8 cellular contexts compared by ENCODE assay signal in genomic region chr17:73340093-73340596, GRCh38. TPM values are rescaled to one million over a fixed set of nuclear protein-coding genes. Genes with fewer than 3 reads are reported as not detected.
DNase-seq lines count a peak whose midpoint lies in the region; ATAC-seq, FAIRE-seq and TF ChIP-seq lines count a peak whose summit lies in the region.

No MANE protein-coding gene starts in this region.

- H3K9me3 Mint-ChIP-seq in CD8-positive, alpha-beta memory T cell = no peaks in the 10 kb centered on the region

- RAD21 ChIA-PET in GM12878 (lab: Charles Lee; ENCODE audit: unreplicated experiment) = interaction anchor here (0.9 to 1.5 kb wide), 6 partner anchors 23 to 57 kb away, joined by 3 to 5 read pairs (median 4); no protein-coding TSS in a partner anchor

- intact Hi-C loops in GM12878 (cut with micrococcal nuclease; ENCODE audit: unreplicated experiment) = loop anchor here (2.0 kb wide), 1 partner anchor 23 kb away; no protein-coding TSS in a partner anchor

- H3K4me1 ChIP-seq in GM12878 (ENCODE audit: control insufficient read depth, insufficient read depth, low read length) (no peaks in the 10 kb centered on the region), mucosa of rectum (ENCODE audit: control insufficient read depth in 2 of 2, insufficient read depth in 2 of 2, low read length in 2 of 2) (peaks cover 16 to 18% of the 10 kb centered on the region in 2 donors)
- no peaks in the 10 kb centered on the region for H3K4me1 ChIP-seq in CD8-positive, alpha-beta memory T cell (ENCODE audit: insufficient read depth, low read length)

- no peaks in the 10 kb centered on the region for H3K27me3 ChIP-seq in AG04450 (ENCODE audit: control insufficient read depth, insufficient read depth, low read length)
- H3K27me3 ChIP-seq in GM12878 (replicated peaks in 1 of 2; ENCODE audit: control insufficient read depth in 2 of 2, insufficient read depth in 2 of 2, low read length in 1 of 2) = no peaks in the 10 kb centered on the region
- H3K27me3 ChIP-seq in mucosa of rectum (ENCODE audit: control insufficient read depth in 2 of 2, insufficient read depth in 2 of 2, low read length in 2 of 2) = no peaks in the 10 kb centered on the region
- H3K27me3 ChIP-seq in CD8-positive, alpha-beta memory T cell (ENCODE audit: insufficient read depth, low read length, poor library complexity, severe bottlenecking) = no peaks in the 10 kb centered on the region

- H2AFZ ChIP-seq in GM12878 (ENCODE audit: control insufficient read depth, low read depth, low read length) = no peak overlapping the region

- no peaks in the 10 kb centered on the region; the same call in 1 of the 2 replicates for H3K9me3 ChIP-seq in AG04450 (ENCODE audit: control insufficient read depth, insufficient read depth, low read length)
- no peaks in the 10 kb centered on the region for H3K9me3 ChIP-seq in GM12878 (replicated peaks; ENCODE audit: control insufficient read depth, insufficient read depth, low read length)
- H3K9me3 ChIP-seq in mucosa of rectum (ENCODE audit: control insufficient read depth in 2 of 2, low read length in 2 of 2) = no peaks in the 10 kb centered on the region
- H3K9me3 ChIP-seq in CD8-positive, alpha-beta memory T cell (ENCODE audit: low read length) = no peaks in the 10 kb centered on the region

- BruUV-seq in GM12878 (replicated peaks; lab: Mats Ljungman, UMichigan) = no TSS peak

- H3K36me3 Mint-ChIP-seq in CD8-positive, alpha-beta memory T cell = no peaks in the 10 kb centered on the region

- H3K4me1 Mint-ChIP-seq in CD8-positive, alpha-beta memory T cell = no peaks in the 10 kb centered on the region

- POLR2A ChIA-PET in AG04450 (lab: Yijun Ruan, JAX) = no interaction called here
- POLR2A ChIA-PET in GM12878 (lab: Charles Lee) = interaction anchor here (0.5 kb wide), 1 partner anchor 83 kb away, joined by 5 read pairs; no protein-coding TSS in a partner anchor
- POLR2A ChIA-PET in CD8-positive, alpha-beta memory T cell (lab: Charles Lee) = no interaction called here

- no peak overlapping the region for H3K9ac ChIP-seq in GM12878 (ENCODE audit: control insufficient read depth, insufficient read depth, low read length)
- H3K9ac ChIP-seq in mucosa of rectum (ENCODE audit: low read depth in 1 of 2, low read length in 2 of 2) = no peak overlapping the region

- DNase-seq in AG04450 (ENCODE audit: low read depth, low spot score) (peak; percentile 59), KBM-7 (peak; percentile 38), GM12878 (ENCODE audit: low read depth, low spot score) (peak; percentile 42)
- DNase-seq in CD8-positive, alpha-beta memory T cell = no peak

- H3K4me3 Mint-ChIP-seq in CD8-positive, alpha-beta memory T cell = no peak overlapping the region

- no peak overlapping the region for H3K27ac Mint-ChIP-seq in CD8-positive, alpha-beta memory T cell

- no peaks in the 10 kb centered on the region for H3K36me3 ChIP-seq in GM12878 (ENCODE audit: control insufficient read depth in 2 of 2, insufficient read depth in 2 of 2, low read length in 1 of 2)
- H3K36me3 ChIP-seq in mucosa of rectum (ENCODE audit: control insufficient read depth in 2 of 2, insufficient read depth in 2 of 2, low read length in 2 of 2) = no peaks in the 10 kb centered on the region
- H3K36me3 ChIP-seq in CD8-positive, alpha-beta memory T cell (ENCODE audit: insufficient read depth, low read length) = no peaks in the 10 kb centered on the region

- ATAC-seq in GM12878 = peak; percentile 71
- no peak for ATAC-seq in GM21717 (IDR thresholded peaks at IDR 0.05; ENCODE audit: unreplicated experiment)
- no peak for ATAC-seq in GM18520 (IDR thresholded peaks at IDR 0.05; ENCODE audit: unreplicated experiment)
- ATAC-seq in HG03460 (IDR thresholded peaks at IDR 0.05; ENCODE audit: unreplicated experiment) = no peak

- H3K79me2 ChIP-seq in GM12878 (ENCODE audit: control insufficient read depth, insufficient read depth, low read length) = no peaks in the 10 kb centered on the region

- no peak for TF ChIP-seq EP300 in GM12878 (IDR thresholded peaks at IDR 0.05; ENCODE audit: borderline replicate concordance in 1 of 2, control insufficient read depth in 1 of 2, low read depth in 2 of 2, low read length in 2 of 2)

- FAIRE-seq in GM12878 (lab: Jason Lieb, UNC) = no peak

- WGBS in GM12878 (ENCODE audit: insufficient coverage, insufficient replicate concordance, low lambda C conversion rate, missing lambda C conversion rate) = 19% methylated on average over 7 of the region's 7 CpGs

- TF ChIP-seq RAD21 in GM12878 (IDR thresholded peaks at IDR 0.05; ENCODE audit: insufficient read depth, low read depth, low read length) = no peak

- peak; percentile 59 for TF ChIP-seq CTCF in AG04450 (IDR thresholded peaks at IDR 0.05; ENCODE audit: low read depth, low read length)
- 0 out of 6 replicates have a peak, but pooled peaks of 1 of the 3 experiments have one; percentile 7 for TF ChIP-seq CTCF in GM12878 (IDR thresholded peaks at IDR 0.05 in 2 of 3, conservative IDR thresholded peaks at IDR 0.05 in 1 of 3; ENCODE audit: control insufficient read depth in 2 of 3, extremely low read depth in 1 of 3, insufficient read depth in 1 of 3, low read depth in 3 of 3, low read length in 3 of 3)

- H3K4me2 ChIP-seq in GM12878 (ENCODE audit: control insufficient read depth, insufficient read depth) = no peak overlapping the region

- TF ChIP-seq POLR2A in GM12878 (IDR thresholded peaks at IDR 0.05; ENCODE audit: low read depth, low read length) = no peak

- peaks cover 0 to 4% of the 10 kb centered on the region in 2 donors for H3K27me3 Mint-ChIP-seq in CD8-positive, alpha-beta memory T cell

- H4K20me1 ChIP-seq in GM12878 (ENCODE audit: control insufficient read depth, insufficient read depth) = no peaks in the 10 kb centered on the region

- no peak overlapping the region for H3K4me3 ChIP-seq in AG04450 (ENCODE audit: low read depth, low read length)
- H3K4me3 ChIP-seq in GM12878 = no peak overlapping the region
- H3K4me3 ChIP-seq in mucosa of rectum (ENCODE audit: low read length in 2 of 2) = no peak overlapping the region
- no peak overlapping the region for H3K4me3 ChIP-seq in CD8-positive, alpha-beta memory T cell (ENCODE audit: low read length)

- in situ Hi-C loops in KBM-7 (cut with MboI; ENCODE audit: low pct_unique_long_range_greater_than_20kb, low sequenced_read_pairs) = no loop called here
- in situ Hi-C loops in GM12878 (cut with MboI) = no loop called here

- SMC1A ChIA-PET in GM12878 (lab: Charles Lee; ENCODE audit: uncharacterized antibody, unreplicated experiment) = interaction anchor here (0.7 to 2.1 kb wide), 3 partner anchors 22 to 142 kb away, joined by 3 to 9 read pairs (median 4); no protein-coding TSS in a partner anchor

- H3K27ac ChIP-seq in AG04450 (ENCODE audit: low read depth, low read length) = peak overlapping the region; percentile 68
- no peak overlapping the region for H3K27ac ChIP-seq in GM12878 (ENCODE audit: control insufficient read depth, insufficient read depth)
- peak overlapping the region; percentile 35 to 36 for H3K27ac ChIP-seq in mucosa of rectum (ENCODE audit: low read depth in 2 of 2, low read length in 2 of 2)
- no peak overlapping the region for H3K27ac ChIP-seq in CD8-positive, alpha-beta memory T cell (ENCODE audit: low read depth, low read length)

- CTCF ChIA-PET in AG04450 (lab: Charles Lee) = interaction anchor here (0.7 to 1.7 kb wide), 2 partner anchors 35 to 92 kb away, joined by 3 to 4 read pairs; no protein-coding TSS in a partner anchor
- CTCF ChIA-PET in GM12878 (lab: Yijun Ruan, JAX) = interaction anchor here (1.1 to 6.1 kb wide), 3 partner anchors 29 to 85 kb away, joined by 3 to 39 read pairs (median 3); no protein-coding TSS in a partner anchor
- CTCF ChIA-PET in CD8-positive, alpha-beta memory T cell (lab: Charles Lee) = no interaction called here

TF ChIP-seq in GM12878, 131 proteins besides CTCF, POLR2A, EP300 and RAD21 (continues in another document):
- no peak for TF ChIP-seq PML (IDR thresholded peaks at IDR 0.05; ENCODE audit: low read length)
- TF ChIP-seq RAD51 (IDR thresholded peaks at IDR 0.05) = no peak
- TF ChIP-seq MTA2 (IDR thresholded peaks at IDR 0.05; ENCODE audit: low read depth) = peak; percentile 77

RNA-seq across cellular contexts. Expression of gene CDC42EP4, which starts 28.3 kb away (rescaled TPM):
- polyA plus RNA-seq in AG04450 (2011; rRNA removed) (21.9 and 23.1 TPM in 2 replicates), GM12878 (2011; rRNA removed) (5.9 and 7.1 TPM in 2 replicates), GM12878 (2014; fragmentation: Illumina TruSeq; extraction: Trizol) (1.4 TPM in 2 replicates), GM12878 (2014; fragmentation: Nextera tagmentation; extraction: Ambion mirVana) (under 1 TPM; 0.05 to 0.20 TPM), GM12878 (2014; rRNA removed) (2.5 and 2.8 TPM in 2 replicates), GM12878 (2016; fragmentation: Nextera tagmentation; extraction: Ambion mirVana) (1 to 10 TPM; 3.7 to 3.8 TPM)
- 28.2 and 36.2 TPM in 2 replicates for polyA minus RNA-seq in AG04450 (2011; rRNA and poly(A)+ RNA removed)
- total RNA-seq in GM12878 (2013; cell fraction: nucleolus; rRNA removed) = 31.6 and 35.8 TPM in 2 replicates
- total RNA-seq in GM12878 (2014; rRNA removed) (2.7 and 3.1 TPM in 2 replicates), GM12878 (2014; rRNA removed; fragmentation: Illumina TruSeq; extraction: Trizol) (0.97 and 1.3 TPM in 2 replicates), GM12878 (2021) (3.0 and 3.5 TPM in 2 replicates)
- polyA plus RNA-seq in GM12878 (2011; ENCODE audit: low read depth) = 0.71 TPM
- 8.1 and 10.0 TPM in 2 replicates for polyA plus RNA-seq in GM12878 (2011; cell fraction: cytosol; rRNA removed)
- polyA plus RNA-seq in GM12878 (2011; cell fraction: nucleus; rRNA removed) = 11.7 and 13.6 TPM in 2 replicates
- 1.1 and 2.5 TPM in 2 replicates for polyA plus RNA-seq in GM12878 (2012)
- polyA minus RNA-seq in GM12878 (2011; rRNA and poly(A)+ RNA removed) = 9.4 and 26.8 TPM in 2 replicates
- 6.2 and 7.5 TPM in 2 replicates for polyA minus RNA-seq in GM12878 (2011; cell fraction: cytosol; rRNA and poly(A)+ RNA removed)
- 13.8 and 28.0 TPM in 2 replicates for polyA minus RNA-seq in GM12878 (2011; cell fraction: nucleus; rRNA and poly(A)+ RNA removed)
- total RNA-seq in CD8-positive, alpha-beta memory T cell = under 1 TPM; 0.47 to 0.55 TPM
- polyA plus RNA-seq in CD8-positive, alpha-beta memory T cell = 0.29 TPM

Comparison
In these comparisons a context has a peak if more than half of its experiments do, and no peak if none do; other contexts are left out.
1. DNase-seq: peak in AG04450 (single experiment), KBM-7 (single experiment) and GM12878 (single experiment); none in CD8-positive, alpha-beta memory T cell (0 of 5).
2. H3K27ac ChIP-seq: peak in AG04450 (single experiment) and mucosa of rectum (2 of 2); none in GM12878 (single experiment) and CD8-positive, alpha-beta memory T cell (single experiment).